38 cellular contexts compared by ENCODE assay signal in the genomic region with DNA sequence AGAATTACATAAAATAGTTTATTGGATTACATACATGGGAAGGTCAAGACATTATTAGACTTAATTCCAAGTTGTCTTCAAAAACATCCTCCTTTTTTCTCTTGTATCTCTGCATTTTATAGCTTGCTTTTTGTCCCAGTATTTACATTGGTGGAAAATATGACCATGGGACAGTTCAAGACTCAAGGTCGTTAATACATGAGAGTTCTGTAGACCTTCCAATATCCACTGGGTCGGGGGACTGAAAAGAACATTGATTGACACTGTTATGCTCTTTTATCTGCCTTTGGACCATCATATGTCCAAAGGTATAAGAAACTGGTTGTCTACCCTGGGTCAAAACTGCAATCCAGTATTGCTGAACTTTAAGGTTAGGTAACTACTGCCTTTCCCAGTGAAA. TPM values are rescaled to one million over a fixed set of nuclear protein-coding genes. Genes with fewer than 3 reads are reported as not detected.
"Had no signal": no experiment of that assay in that cellular context is flagged by ENCODE, and none has a peak within 500 bp of the region (broad histone marks: within the 10 kb centered on the region; RNA-seq: fewer than 3 reads in every experiment).

No MANE protein-coding gene starts in this region.

- DNase-seq: activated B cell treated with CpG ODN at 0.5 μM for 24 hours; activated CD4-positive, alpha-beta memory T cell treated with anti-CD3 and anti-CD28 coated beads for 36 hours; activated CD4-positive, alpha-beta T cell treated with anti-CD3 and anti-CD28 coated beads for 4 hours; activated CD4-positive, alpha-beta T cell treated with anti-CD3 and anti-CD28 coated beads, Interleukin-2, amount 10 ng/mL, durations not matched to agents 24 days and 14 days; activated CD4-positive, alpha-beta T cell treated with anti-CD3 and anti-CD28 coated beads, Interleukin-2, amount 50 U/mL, for 1 hour; activated CD4-positive, alpha-beta T cell treated with anti-CD3 and anti-CD28 coated beads, Interleukin-2, amount 50 U/mL, for 4 hours; activated CD4-positive, CD25-positive, alpha-beta regulatory T cell treated with anti-CD3 and anti-CD28 coated beads, Interleukin-2, amount 50 U/mL, for 72 hours; activated CD8-positive, alpha-beta memory T cell treated with anti-CD3 and anti-CD28 coated beads, Interleukin-2, amount 50 U/mL, for 4 hours; activated CD8-positive, alpha-beta T cell treated with anti-CD3 and anti-CD28 coated beads for 36 hours; activated effector memory CD4-positive, alpha-beta T cell treated with anti-CD3 and anti-CD28 coated beads, Interleukin-2, amount 50 U/mL, for 16 hours; activated gamma-delta T cell treated with Interleukin-2 at 50 U/mL for 16 hours; activated naive CD4-positive, alpha-beta T cell; activated naive CD4-positive, alpha-beta T cell treated with anti-CD3 and anti-CD28 coated beads for 36 hours; activated naive CD4-positive, alpha-beta T cell treated with anti-CD3 and anti-CD28 coated beads, Interleukin-2, amount 50 U/mL, for 16 hours; activated naive CD8-positive, alpha-beta T cell treated with anti-CD3 and anti-CD28 coated beads for 36 hours; activated T-cell treated with anti-CD3 and anti-CD28 coated beads for 4 hours; activated T-cell treated with anti-CD3 and anti-CD28 coated beads, Interleukin-2, amount 50 U/mL, for 1 hour; activated T-cell treated with anti-CD3 and anti-CD28 coated beads, Interleukin-2, amount 50 U/mL, for 4 hours; activated T-cell treated with anti-CD3 and anti-CD28 coated beads, Interleukin-2, amount 50 U/mL, for 72 hours; amniotic stem cell; aorta; brain microvascular endothelial cell; central memory CD4-positive, alpha-beta T cell; T-helper 1 cell; T-helper 2 cell; T-helper 9 cell had no signal

- H3K9me3 ChIP-seq: adrenal gland, body of pancreas, breast epithelium had no signal

- H3K27ac ChIP-seq: adrenal gland, body of pancreas, brain microvascular endothelial cell, breast epithelium, VCaP had no signal

- FAIRE-seq: astrocyte, TTC549 had no signal

- H3K27me3 ChIP-seq: adrenal gland, body of pancreas, brain microvascular endothelial cell, breast epithelium had no signal

- H3K36me3 ChIP-seq: adrenal gland, brain microvascular endothelial cell, breast epithelium had no signal

- H3K4me3 ChIP-seq: adrenal gland, body of pancreas, breast epithelium had no signal

- H3K4me1 ChIP-seq: adrenal gland, body of pancreas, breast epithelium had no signal

- ATAC-seq: activated CD8-positive, alpha-beta T cell treated with anti-CD3 and anti-CD28 coated beads for 36 hours; activated naive CD4-positive, alpha-beta T cell treated with anti-CD3 and anti-CD28 coated beads, Interleukin-2, amount 50 U/mL, for 72 hours; activated T-cell treated with anti-CD3 and anti-CD28 coated beads, Interleukin-2, amount 50 U/mL, for 4 hours; activated T-cell treated with anti-CD3 and anti-CD28 coated beads, Interleukin-2, amount 50 U/mL, for 72 hours; activated T-helper 17 cell treated with anti-CD3 and anti-CD28 coated beads, Interleukin-2, amount 50 U/mL, for 72 hours had no signal

RNA-seq across cellular contexts. Expression of gene AKR1C4, which starts 36.7 kb away (rescaled TPM):
- total RNA-seq: activated B cell treated with CpG ODN at 0.5 μM for 24 hours; activated CD4-positive, alpha-beta memory T cell treated with anti-CD3 and anti-CD28 coated beads for 36 hours; activated CD4-positive, alpha-beta T cell treated with anti-CD3 and anti-CD28 coated beads, Interleukin-2, amount 10 ng/mL, durations not matched to agents 24 days and 14 days; activated CD8-positive, alpha-beta memory T cell treated with anti-CD3 and anti-CD28 coated beads for 36 hours; activated CD8-positive, alpha-beta T cell treated with anti-CD3 and anti-CD28 coated beads for 36 hours; activated naive CD4-positive, alpha-beta T cell treated with anti-CD3 and anti-CD28 coated beads for 36 hours; activated naive CD4-positive, alpha-beta T cell treated with anti-CD3 and anti-CD28 coated beads, Interleukin-2, amount 50 U/mL, for 72 hours; activated naive CD8-positive, alpha-beta T cell treated with anti-CD3 and anti-CD28 coated beads for 36 hours; activated T-cell treated with anti-CD3 and anti-CD28 coated beads, Interleukin-2, amount 50 U/mL, for 72 hours; activated T-helper 1 cell treated with anti-CD3 and anti-CD28 coated beads, Interleukin-12 subunit alpha, Interleukin-12 subunit beta, Interleukin-2, Interleukin-4 antibody, amounts not matched to agents 30 ng/mL and 10 ng/mL and 1 ng/mL, durations not matched to agents 14 hours and 24 hours and 36 hours; adrenal gland; aorta; astrocyte; breast epithelium; cardiac septum; cerebellum had no signal
- polyA plus RNA-seq: aorta had no signal

RNA-seq across cellular contexts. Expression of gene AKR1C8, which starts 48.4 kb away (rescaled TPM):
- total RNA-seq: activated B cell treated with CpG ODN at 0.5 μM for 24 hours; activated CD4-positive, alpha-beta T cell treated with anti-CD3 and anti-CD28 coated beads, Interleukin-2, amount 10 ng/mL, durations not matched to agents 24 days and 14 days; activated CD8-positive, alpha-beta memory T cell treated with anti-CD3 and anti-CD28 coated beads for 36 hours; activated CD8-positive, alpha-beta T cell treated with anti-CD3 and anti-CD28 coated beads for 36 hours; activated naive CD4-positive, alpha-beta T cell treated with anti-CD3 and anti-CD28 coated beads for 36 hours; activated T-cell treated with anti-CD3 and anti-CD28 coated beads, Interleukin-2, amount 50 U/mL, for 4 hours; activated T-cell treated with anti-CD3 and anti-CD28 coated beads, Interleukin-2, amount 50 U/mL, for 72 hours; adrenal gland; astrocyte; body of pancreas had no signal
- polyA plus RNA-seq: adrenal gland, aorta had no signal
